Comparison of ENCODE assay signal across 10 cellular contexts in the genomic region with DNA sequence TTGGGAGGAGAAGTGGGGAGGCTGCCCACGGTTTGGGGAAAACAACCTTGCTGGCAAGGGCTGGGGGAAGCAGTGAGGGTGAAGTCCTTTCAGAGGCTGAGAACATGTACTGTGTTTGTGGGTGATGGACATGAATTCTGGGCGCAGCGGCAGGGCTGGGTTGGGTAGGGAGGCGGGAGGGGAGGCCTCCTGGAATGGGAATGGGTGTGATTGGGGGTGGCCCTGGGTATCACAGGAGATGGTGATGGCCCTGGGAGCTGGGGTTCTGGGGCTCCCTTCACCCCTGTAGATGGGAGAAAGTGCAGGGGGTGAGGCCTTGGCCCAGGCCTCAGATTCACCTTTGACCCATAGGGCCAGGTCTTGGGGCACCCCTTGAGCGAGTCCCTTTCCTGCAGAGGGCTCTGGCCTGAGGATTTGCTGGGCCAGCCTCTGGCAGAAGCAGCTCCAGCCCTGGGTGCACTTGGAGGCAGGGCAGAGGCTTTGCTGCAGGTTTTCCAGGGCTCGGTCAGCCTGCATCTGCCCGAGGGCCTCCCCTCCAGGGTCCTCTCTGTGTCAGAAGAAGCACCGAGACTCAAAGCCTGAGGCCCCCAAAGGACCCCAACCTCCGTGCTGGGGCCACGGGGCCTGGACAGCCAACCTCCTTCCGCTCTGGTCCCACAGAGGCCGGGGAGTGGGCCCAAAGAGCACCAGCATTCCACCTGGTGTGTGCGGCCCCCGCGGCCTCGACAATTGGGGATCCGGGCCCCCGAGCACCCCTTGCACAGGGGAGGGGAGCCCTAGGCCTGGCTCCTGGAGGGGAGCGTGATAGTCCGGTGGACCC. TPM values are rescaled to one million over a fixed set of nuclear protein-coding genes. Genes with fewer than 3 reads are reported as not detected.
A peak's percentile ranks its signal among the peaks of the same experiment; 100 is the strongest.
DNase-seq lines count a peak whose midpoint lies in the region; ATAC-seq, FAIRE-seq and TF ChIP-seq lines count a peak whose summit lies in the region.
"Had no signal": no experiment of that assay in that cellular context is flagged by ENCODE, and none has a peak within 500 bp of the region (broad histone marks: within the 10 kb centered on the region; RNA-seq: fewer than 3 reads in every experiment).

No MANE protein-coding gene starts in this region.

- no peak for TF ChIP-seq POLR2A in GM12891 (IDR thresholded peaks at IDR 0.05; ENCODE audit: low read depth, low read length)

- H3K4me1 Mint-ChIP-seq in activated T-helper 1 cell treated with anti-CD3 and anti-CD28 coated beads, Interleukin-12 subunit alpha, Interleukin-12 subunit beta, Interleukin-2, Interleukin-4 antibody, amounts not matched to agents 30 ng/mL and 10 ng/mL and 1 ng/mL, durations not matched to agents 14 hours and 24 hours and 36 hours (ENCODE audit: low read depth) = peaks cover 14% of the 10 kb centered on the region
- peaks cover 26 to 37% of the 10 kb centered on the region in 2 donors for H3K4me1 Mint-ChIP-seq in stimulated activated naive B cell treated with anti-CD40 and anti-IgM and Interleukin-4, amounts not matched to agents 10 μg/mL and 1 μg/mL and 100 μg/mL, for 72 hours

- no peaks in the 10 kb centered on the region for H3K27me3 Mint-ChIP-seq in activated T-helper 1 cell treated with anti-CD3 and anti-CD28 coated beads, Interleukin-12 subunit alpha, Interleukin-12 subunit beta, Interleukin-2, Interleukin-4 antibody, amounts not matched to agents 30 ng/mL and 10 ng/mL and 1 ng/mL, durations not matched to agents 14 hours and 24 hours and 36 hours (ENCODE audit: insufficient read depth)
- H3K27me3 Mint-ChIP-seq in stimulated activated naive B cell treated with anti-CD40 and anti-IgM and Interleukin-4, amounts not matched to agents 10 μg/mL and 1 μg/mL and 100 μg/mL, for 72 hours = no peaks in the 10 kb centered on the region

- ATAC-seq in stimulated activated naive B cell treated with anti-CD40 and anti-IgM and Interleukin-4, amounts not matched to agents 10 μg/mL and 1 μg/mL and 100 μg/mL, for 72 hours (replicated peaks) = no peak
- ATAC-seq in GM18502 (IDR thresholded peaks at IDR 0.05; ENCODE audit: poor library complexity, unreplicated experiment) = no peak

- H3K36me3 Mint-ChIP-seq in activated T-helper 1 cell treated with anti-CD3 and anti-CD28 coated beads, Interleukin-12 subunit alpha, Interleukin-12 subunit beta, Interleukin-2, Interleukin-4 antibody, amounts not matched to agents 30 ng/mL and 10 ng/mL and 1 ng/mL, durations not matched to agents 14 hours and 24 hours and 36 hours (ENCODE audit: low read depth) = peaks cover 6% of the 10 kb centered on the region
- peaks cover 17 to 23% of the 10 kb centered on the region in 2 donors for H3K36me3 Mint-ChIP-seq in stimulated activated naive B cell treated with anti-CD40 and anti-IgM and Interleukin-4, amounts not matched to agents 10 μg/mL and 1 μg/mL and 100 μg/mL, for 72 hours

- intact Hi-C loops in activated T-helper 1 cell treated with anti-CD3 and anti-CD28 coated beads, Interleukin-12 subunit alpha, Interleukin-12 subunit beta, Interleukin-2, Interleukin-4 antibody, amounts not matched to agents 30 ng/mL and 10 ng/mL and 1 ng/mL, durations not matched to agents 14 hours and 24 hours and 36 hours (cut with micrococcal nuclease) = no loop called here

- H3K9me3 Mint-ChIP-seq in activated T-helper 1 cell treated with anti-CD3 and anti-CD28 coated beads, Interleukin-12 subunit alpha, Interleukin-12 subunit beta, Interleukin-2, Interleukin-4 antibody, amounts not matched to agents 30 ng/mL and 10 ng/mL and 1 ng/mL, durations not matched to agents 14 hours and 24 hours and 36 hours = no peaks in the 10 kb centered on the region
- H3K9me3 Mint-ChIP-seq in stimulated activated naive B cell treated with anti-CD40 and anti-IgM and Interleukin-4, amounts not matched to agents 10 μg/mL and 1 μg/mL and 100 μg/mL, for 72 hours = no peaks in the 10 kb centered on the region

- H3K27ac Mint-ChIP-seq in activated T-helper 1 cell treated with anti-CD3 and anti-CD28 coated beads, Interleukin-12 subunit alpha, Interleukin-12 subunit beta, Interleukin-2, Interleukin-4 antibody, amounts not matched to agents 30 ng/mL and 10 ng/mL and 1 ng/mL, durations not matched to agents 14 hours and 24 hours and 36 hours = peak overlapping the region; percentile 67
- H3K27ac Mint-ChIP-seq in stimulated activated naive B cell treated with anti-CD40 and anti-IgM and Interleukin-4, amounts not matched to agents 10 μg/mL and 1 μg/mL and 100 μg/mL, for 72 hours = peak overlapping the region; percentile 98

- no peak for DNase-seq in HL-60 (ENCODE audit: low read depth in 1 of 2, low spot score in 1 of 2)
- DNase-seq in activated T-helper 1 cell treated with anti-CD3 and anti-CD28 coated beads, Interleukin-12 subunit alpha, Interleukin-12 subunit beta, Interleukin-2, Interleukin-4 antibody, amounts not matched to agents 30 ng/mL and 10 ng/mL and 1 ng/mL, durations not matched to agents 14 hours and 24 hours and 36 hours (ENCODE audit: low spot score) = no peak
- no peak for DNase-seq in stimulated activated naive B cell treated with anti-CD40 and anti-IgM and Interleukin-4, amounts not matched to agents 10 μg/mL and 1 μg/mL and 100 μg/mL, for 72 hours
- no peak for DNase-seq in GM19238 (ENCODE audit: insufficient read length, low spot score)
- DNase-seq in GM12891 (ENCODE audit: insufficient read length, low spot score) = no peak
- DNase-seq: NCI-H345 had no signal

- H3K27ac ChIP-seq in HL-60 (replicated peaks) (peak overlapping the region; percentile 98), layer of hippocampus (ENCODE audit: low read depth, low read length) (peak overlapping the region; percentile 27)

- H3K27me3 ChIP-seq in HL-60 (ENCODE audit: insufficient read depth, poor library complexity, severe bottlenecking) (no peaks in the 10 kb centered on the region), layer of hippocampus (ENCODE audit: control insufficient read depth, insufficient read depth, low read length) (peaks cover 7% of the 10 kb centered on the region)

- TF ChIP-seq CTCF in HL-60 (IDR thresholded peaks at IDR 0.05; ENCODE audit: insufficient read depth, low read length) = no peak

- no peak for FAIRE-seq in GM12891 (lab: Jason Lieb, UNC)
- FAIRE-seq: bronchial epithelial cell had no signal

- no peak overlapping the region for H3K4me3 ChIP-seq in HL-60 (replicated peaks; ENCODE audit: insufficient read depth, low read length)

- peak overlapping the region; percentile 70 for H3K4me3 Mint-ChIP-seq in activated T-helper 1 cell treated with anti-CD3 and anti-CD28 coated beads, Interleukin-12 subunit alpha, Interleukin-12 subunit beta, Interleukin-2, Interleukin-4 antibody, amounts not matched to agents 30 ng/mL and 10 ng/mL and 1 ng/mL, durations not matched to agents 14 hours and 24 hours and 36 hours
- peak overlapping the region; percentile 89 to 93 for H3K4me3 Mint-ChIP-seq in stimulated activated naive B cell treated with anti-CD40 and anti-IgM and Interleukin-4, amounts not matched to agents 10 μg/mL and 1 μg/mL and 100 μg/mL, for 72 hours

TF ChIP-seq in GM12891, 5 proteins besides CTCF, POLR2A, EP300 and RAD21:
- no peak for TF ChIP-seq TAF1 (IDR thresholded peaks at IDR 0.05; ENCODE audit: low read depth, low read length)
- TF ChIP-seq POU2F2 (IDR thresholded peaks at IDR 0.05; ENCODE audit: low read depth, low read length) = no peak
- TF ChIP-seq POLR2AphosphoS5 (IDR thresholded peaks at IDR 0.05; ENCODE audit: low read depth, low read length) = no peak
- no peak for TF ChIP-seq PAX5 (IDR thresholded peaks at IDR 0.05; ENCODE audit: insufficient read depth, low read length, severe bottlenecking)
- TF ChIP-seq SPI1 (IDR thresholded peaks at IDR 0.05; ENCODE audit: low read depth, low read length) = no peak

RNA-seq across cellular contexts. Expression of a gene that starts 1.4 kb away (rescaled TPM):
- total RNA-seq in activated T-helper 1 cell treated with anti-CD3 and anti-CD28 coated beads, Interleukin-12 subunit alpha, Interleukin-12 subunit beta, Interleukin-2, Interleukin-4 antibody, amounts not matched to agents 30 ng/mL and 10 ng/mL and 1 ng/mL, durations not matched to agents 14 hours and 24 hours and 36 hours = 11.6 and 11.7 TPM in 2 replicates
- polyA plus RNA-seq in GM12891 (2012; ENCODE audit: low read depth, missing spikeins) = 5.2 TPM

RNA-seq across cellular contexts. Expression of a gene that starts 21.0 kb away (rescaled TPM):
- 70.8 and 72.1 TPM in 2 replicates for total RNA-seq in activated T-helper 1 cell treated with anti-CD3 and anti-CD28 coated beads, Interleukin-12 subunit alpha, Interleukin-12 subunit beta, Interleukin-2, Interleukin-4 antibody, amounts not matched to agents 30 ng/mL and 10 ng/mL and 1 ng/mL, durations not matched to agents 14 hours and 24 hours and 36 hours
- polyA plus RNA-seq in GM12891 (2012; ENCODE audit: low read depth, missing spikeins) = 30.7 TPM

RNA-seq across cellular contexts. Expression of a gene that starts 25.1 kb away (rescaled TPM):
- total RNA-seq in activated T-helper 1 cell treated with anti-CD3 and anti-CD28 coated beads, Interleukin-12 subunit alpha, Interleukin-12 subunit beta, Interleukin-2, Interleukin-4 antibody, amounts not matched to agents 30 ng/mL and 10 ng/mL and 1 ng/mL, durations not matched to agents 14 hours and 24 hours and 36 hours = 1.2 and 1.8 TPM in 2 replicates
- polyA plus RNA-seq in GM12891 (2012; ENCODE audit: low read depth, missing spikeins) = 0.28 TPM
- total RNA-seq: bronchial epithelial cell, smooth muscle cell had no signal
- polyA plus RNA-seq: smooth muscle cell had no signal

RNA-seq across cellular contexts. Expression of a gene that starts 25.9 kb away (rescaled TPM):
- 15.2 and 15.4 TPM in 2 replicates for total RNA-seq in activated T-helper 1 cell treated with anti-CD3 and anti-CD28 coated beads, Interleukin-12 subunit alpha, Interleukin-12 subunit beta, Interleukin-2, Interleukin-4 antibody, amounts not matched to agents 30 ng/mL and 10 ng/mL and 1 ng/mL, durations not matched to agents 14 hours and 24 hours and 36 hours
- polyA plus RNA-seq in GM12891 (2012; ENCODE audit: low read depth, missing spikeins) = 3.0 TPM

RNA-seq across cellular contexts. Expression of a gene that starts 35.1 kb away (rescaled TPM):
- total RNA-seq in activated T-helper 1 cell treated with anti-CD3 and anti-CD28 coated beads, Interleukin-12 subunit alpha, Interleukin-12 subunit beta, Interleukin-2, Interleukin-4 antibody, amounts not matched to agents 30 ng/mL and 10 ng/mL and 1 ng/mL, durations not matched to agents 14 hours and 24 hours and 36 hours = 277 and 280 TPM in 2 replicates
- polyA plus RNA-seq in GM12891 (2012; ENCODE audit: low read depth, missing spikeins) = 199 TPM
